ENCODE assay signal across 8 cellular contexts in the genomic region with DNA sequence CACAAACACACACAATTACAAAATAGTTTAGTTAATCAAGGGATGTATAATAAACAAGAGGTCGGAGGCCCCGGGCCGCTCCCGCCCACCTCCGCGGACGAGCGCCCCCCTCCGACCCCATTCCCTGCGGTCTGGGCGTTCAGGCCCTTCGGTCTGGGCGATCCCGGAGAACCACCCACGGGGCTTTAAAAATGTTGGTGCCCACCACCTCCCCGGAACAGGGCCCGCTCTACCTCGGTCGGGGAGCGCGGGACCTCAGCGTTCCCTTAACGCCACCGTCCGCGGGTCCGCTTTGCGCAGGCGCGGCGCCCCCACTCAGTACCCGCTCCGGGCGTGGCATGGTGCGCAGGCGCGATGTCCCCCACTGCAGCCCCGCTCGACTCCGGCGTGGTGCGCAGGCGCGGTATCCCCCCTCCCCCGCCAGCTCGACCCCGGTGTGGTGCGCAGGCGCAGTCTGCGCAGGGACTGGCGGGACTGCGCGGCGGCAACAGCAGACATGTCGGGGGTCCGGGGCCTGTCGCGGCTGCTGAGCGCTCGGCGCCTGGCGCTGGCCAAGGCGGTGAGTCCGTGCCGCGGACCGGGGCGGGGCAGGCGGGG. TPM values are rescaled to one million over a fixed set of nuclear protein-coding genes. Genes with fewer than 3 reads are reported as not detected.
A peak's percentile ranks its signal among the peaks of the same experiment; 100 is the strongest.
DNase-seq lines count a peak whose midpoint lies in the region; ATAC-seq and FAIRE-seq lines count a peak whose summit lies in the region.

A gene with protein sequence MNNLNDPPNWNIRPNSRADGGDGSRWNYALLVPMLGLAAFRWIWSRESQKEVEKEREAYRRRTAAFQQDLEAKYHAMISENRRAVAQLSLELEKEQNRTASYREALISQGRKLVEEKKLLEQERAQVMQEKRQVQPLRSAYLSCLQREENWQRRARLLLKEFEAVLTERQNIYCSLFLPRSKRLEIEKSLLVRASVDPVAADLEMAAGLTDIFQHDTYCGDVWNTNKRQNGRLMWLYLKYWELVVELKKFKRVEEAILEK (minus strand): TSS at position 294 of the 597 bp plus-strand sequence. CDS start 1,304 bp downstream, outside the sequence.
SDHA (plus strand) TSS at position 461 of the 597 bp plus-strand sequence; CDS start at position 497, 36 bp downstream.

- peak within 1 kb of the TSS; percentile 94 to 96 for H3K27ac Mint-ChIP-seq in effector memory CD8-positive, alpha-beta T cell

- peak; percentile 87 for DNase-seq in Caki2 (ENCODE audit: low read depth)
- peak; percentile 100 for DNase-seq in HTR-8/SVneo (ENCODE audit: insufficient read length, low spot score)
- DNase-seq in NK-92 treated with Interleukin-12 subunit alpha and Interleukin-12 subunit beta, amount 100 ng/mL, for 24 hours (lab: John Stamatoyannopoulos, UW): peak; percentile 95
- peak; percentile 96 to 97 for DNase-seq in activated CD8-positive, alpha-beta memory T cell treated with anti-CD3 and anti-CD28 coated beads for 4 hours (ENCODE audit: low read depth in 2 of 2)
- peak; percentile 98 to 99 (median 98) for DNase-seq in effector memory CD8-positive, alpha-beta T cell
- peak; percentile 90 for DNase-seq in mesenchymal stem cell
- peak; percentile 98 for DNase-seq in stimulated activated CD8-positive, alpha-beta memory T cell treated with anti-CD3 and anti-CD28 coated beads, Interleukin-12 subunit alpha, Interleukin-12 subunit beta, amount 100 ng/mL, for 1 hour (ENCODE audit: low read depth)

- peaks cover 6% of the 10 kb centered on the region for H3K4me1 ChIP-seq in mesenchymal stem cell (ENCODE audit: control insufficient read depth, insufficient read depth, low read depth, low read length)

- H4K8ac ChIP-seq in mesenchymal stem cell (ENCODE audit: low read length): peak within 1 kb of the TSS; percentile 84

- H3K36me3 ChIP-seq in mesenchymal stem cell (ENCODE audit: control insufficient read depth in 1 of 2, insufficient read depth in 2 of 2, low read depth in 1 of 2, low read length in 2 of 2): peaks cover 9 to 11% of the 10 kb centered on the region in 2 experiments

- H3K4me1 Mint-ChIP-seq in effector memory CD8-positive, alpha-beta T cell (ENCODE audit: low read depth in 2 of 2): peaks cover 41 to 53% of the 10 kb centered on the region in 2 donors

- 1% methylated on average over 48 of the region's 69 CpGs for WGBS in mesenchymal stem cell

- H2AFZ ChIP-seq in mesenchymal stem cell (ENCODE audit: low read depth, low read length): peak within 1 kb of the TSS; percentile 76

- H3K79me1 ChIP-seq in mesenchymal stem cell (replicated peaks; ENCODE audit: low read length, poor library complexity, severe bottlenecking): peaks cover 2% of the 10 kb centered on the region

- H3K14ac ChIP-seq in mesenchymal stem cell (ENCODE audit: low read length in 2 of 2): peak within 1 kb of the TSS in 1 of 2 experiments; percentile 99

- H3K9me3 Mint-ChIP-seq in effector memory CD8-positive, alpha-beta T cell: no peaks in the 10 kb centered on the region

- peak within 1 kb of the TSS in 1 of 2 experiments; percentile 23 for H2BK12ac ChIP-seq in mesenchymal stem cell (ENCODE audit: low read length in 2 of 2)

- peak within 1 kb of the TSS; percentile 67 for H2BK15ac ChIP-seq in mesenchymal stem cell (ENCODE audit: low read depth, poor library complexity, severe bottlenecking)

- peaks cover 31% of the 10 kb centered on the region for H3K36me3 Mint-ChIP-seq in effector memory CD8-positive, alpha-beta T cell (ENCODE audit: insufficient read depth)

- H3K27ac ChIP-seq in mesenchymal stem cell (ENCODE audit: low read length, poor library complexity, severe bottlenecking): peak within 1 kb of the TSS; percentile 57

- H3K9me3 ChIP-seq in mesenchymal stem cell (ENCODE audit: control insufficient read depth, low read length): peaks cover 7% of the 10 kb centered on the region

- in situ Hi-C loops in Caki2 (cut with HindIII; ENCODE audit: low pct_unique_long_range_greater_than_20kb, low sequenced_read_pairs): no loop called here

- H2BK120ac ChIP-seq in mesenchymal stem cell (ENCODE audit: low read depth, low read length): peak within 1 kb of the TSS; percentile 79

- peak; percentile 59 for ATAC-seq in GM21367 (IDR thresholded peaks at IDR 0.05; ENCODE audit: unreplicated experiment)
- ATAC-seq in effector memory CD8-positive, alpha-beta T cell (replicated peaks): peak; percentile 83

- no peak within 1 kb of the TSS for H2AK5ac ChIP-seq in mesenchymal stem cell (ENCODE audit: low read length, severe bottlenecking)

- peak within 1 kb of the TSS; percentile 67 to 92 for H3K18ac ChIP-seq in mesenchymal stem cell (ENCODE audit: low read depth in 1 of 2, low read length in 2 of 2)

- peak within 1 kb of the TSS; percentile 86 to 98 for H3K4me3 ChIP-seq in mesenchymal stem cell (ENCODE audit: insufficient read depth in 1 of 2, low read depth in 1 of 2, low read length in 2 of 2)

- H3K4me2 ChIP-seq in mesenchymal stem cell (ENCODE audit: low read length, poor library complexity, severe bottlenecking): peak within 1 kb of the TSS; percentile 68

- peak within 1 kb of the TSS; percentile 92 for H3K4me3 Mint-ChIP-seq in effector memory CD8-positive, alpha-beta T cell

- H2BK5ac ChIP-seq in mesenchymal stem cell (ENCODE audit: low read depth, low read length, poor library complexity, severe bottlenecking): peak within 1 kb of the TSS; percentile 84

- H3K4ac ChIP-seq in mesenchymal stem cell (ENCODE audit: low read depth in 1 of 2, low read length in 2 of 2): peak within 1 kb of the TSS; percentile 19 to 91

- peak within 1 kb of the TSS; percentile 50 for H4K91ac ChIP-seq in mesenchymal stem cell (ENCODE audit: low read length)

- peak; percentile 98 for FAIRE-seq in HTR-8/SVneo (lab: Jason Lieb, UNC)

- peak within 1 kb of the TSS; percentile 88 for H3K9ac ChIP-seq in mesenchymal stem cell (ENCODE audit: low read length)

- no peaks in the 10 kb centered on the region for H3K27me3 ChIP-seq in mesenchymal stem cell (ENCODE audit: control insufficient read depth in 1 of 2, insufficient read depth in 1 of 2, low read length in 2 of 2)

- no peaks in the 10 kb centered on the region for H3K27me3 Mint-ChIP-seq in effector memory CD8-positive, alpha-beta T cell

- peak within 1 kb of the TSS in 1 of 2 experiments; percentile 50 for H3K23ac ChIP-seq in mesenchymal stem cell (ENCODE audit: low read length in 2 of 2)

RNA-seq across cellular contexts. Expression of the first gene that starts in this region (rescaled TPM):
- total RNA-seq in Caki2 (2014; rRNA removed; shearing (Covaris generic); ENCODE audit: low replicate concordance): 4.5 and 6.2 TPM in 2 replicates
- 3.9 TPM for polyA plus RNA-seq in mesenchymal stem cell (2013, experiment 1 of 2)
- 3.8 TPM for polyA plus RNA-seq in mesenchymal stem cell (2013, experiment 2 of 2)

RNA-seq across cellular contexts. Expression of gene SDHA, which starts in this region (rescaled TPM):
- total RNA-seq in Caki2 (2014; rRNA removed; shearing (Covaris generic); ENCODE audit: low replicate concordance): 81.3 and 93.4 TPM in 2 replicates
- polyA plus RNA-seq in mesenchymal stem cell (2013, experiment 1 of 2): 101 TPM
- polyA plus RNA-seq in mesenchymal stem cell (2013, experiment 2 of 2): 110 TPM

Comparison
In these comparisons a context has a peak if more than half of its experiments do, and no peak if none do; other contexts are left out.
1. Peak in every context shown above with its lines: DNase-seq, ATAC-seq, H3K4me3 ChIP-seq and H3K27ac ChIP-seq.